8 cellular contexts compared by ENCODE assay signal in the genomic region with DNA sequence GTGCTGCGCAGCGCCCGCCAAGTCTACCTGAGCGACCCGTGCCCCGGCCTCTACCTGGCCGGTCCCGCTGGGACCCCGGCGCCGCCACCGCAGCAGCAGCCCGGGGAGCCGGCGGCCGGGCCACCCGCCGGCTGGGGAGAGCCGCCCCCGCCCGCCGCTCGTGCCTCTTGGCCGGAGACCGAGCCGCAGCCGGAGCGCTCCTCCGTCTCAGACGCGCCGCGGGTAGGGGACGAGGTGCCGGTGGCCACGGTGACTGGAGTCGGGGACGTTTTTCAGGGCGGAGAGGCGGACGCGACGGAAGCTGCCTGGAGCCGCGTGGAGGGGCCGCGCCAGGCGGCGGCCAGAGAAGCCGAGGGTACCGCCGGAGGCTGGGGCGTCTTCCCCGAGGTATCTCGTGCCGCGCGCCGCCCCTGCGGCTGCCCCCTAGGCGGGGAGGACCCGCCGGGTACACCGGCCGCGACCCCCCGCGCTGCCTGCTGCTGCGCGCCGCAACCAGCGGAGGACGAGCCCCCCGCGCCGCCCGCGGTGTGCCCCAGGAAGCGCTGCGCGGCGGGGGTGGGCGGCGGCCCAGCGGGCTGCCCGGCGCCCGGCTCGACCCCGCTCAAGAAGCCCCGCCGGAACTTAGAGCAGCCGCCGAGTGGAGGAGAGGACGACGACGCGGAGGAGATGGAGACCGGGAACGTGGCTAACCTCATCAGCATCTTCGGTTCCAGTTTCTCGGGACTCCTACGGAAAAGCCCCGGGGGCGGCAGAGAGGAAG. TPM values are rescaled to one million over a fixed set of nuclear protein-coding genes. Genes with fewer than 3 reads are reported as not detected.
DNase-seq lines count a peak whose midpoint lies in the region; ATAC-seq, FAIRE-seq and TF ChIP-seq lines count a peak whose summit lies in the region.

No MANE protein-coding gene starts in this region.

- TF ChIP-seq CTCF in brain (conservative IDR thresholded peaks at IDR 0.05) (no peak), right lobe of liver (IDR thresholded peaks at IDR 0.05) (no peak)

- H3K4me1 Mint-ChIP-seq in brain: peaks cover 52% of the 10 kb centered on the region
- peaks cover 29 to 69% of the 10 kb centered on the region in 2 donors for H3K4me1 Mint-ChIP-seq in stimulated activated naive B cell treated with anti-CD40 and anti-IgM and Interleukin-4, amounts not matched to agents 10 μg/mL and 1 μg/mL and 100 μg/mL, for 72 hours

- H3K36me3 Mint-ChIP-seq in brain: peaks cover 33% of the 10 kb centered on the region
- H3K36me3 Mint-ChIP-seq in stimulated activated naive B cell treated with anti-CD40 and anti-IgM and Interleukin-4, amounts not matched to agents 10 μg/mL and 1 μg/mL and 100 μg/mL, for 72 hours: peaks cover 40 to 54% of the 10 kb centered on the region in 2 donors

- H3K27me3 ChIP-seq in SJSA1 (replicated peaks): no peaks in the 10 kb centered on the region
- H3K27me3 ChIP-seq in right lobe of liver: no peaks in the 10 kb centered on the region

- DNase-seq in SJSA1 (ENCODE audit: low read depth in 1 of 2, low spot score in 2 of 2) (no peak), right lobe of liver (peak; percentile 56 to 70 (median 58)), urothelium cell line (ENCODE audit: low spot score) (no peak), SW 1271 (lab: John Stamatoyannopoulos, UW) (no peak)
- DNase-seq in stimulated activated naive B cell treated with anti-CD40 and anti-IgM and Interleukin-4, amounts not matched to agents 10 μg/mL and 1 μg/mL and 100 μg/mL, for 72 hours: peak; percentile 15

- peak overlapping the region; percentile 93 to 99 (median 98) for H3K27ac Mint-ChIP-seq in brain
- peak overlapping the region; percentile 99 for H3K27ac Mint-ChIP-seq in stimulated activated naive B cell treated with anti-CD40 and anti-IgM and Interleukin-4, amounts not matched to agents 10 μg/mL and 1 μg/mL and 100 μg/mL, for 72 hours

- H3K9me3 ChIP-seq in SJSA1 (replicated peaks) (no peaks in the 10 kb centered on the region), right lobe of liver (no peaks in the 10 kb centered on the region)

- peak; percentile 4 for ATAC-seq in GM18520 (IDR thresholded peaks at IDR 0.05; ENCODE audit: unreplicated experiment)
- ATAC-seq in HG02870 (IDR thresholded peaks at IDR 0.05; ENCODE audit: unreplicated experiment): peak; percentile 0
- ATAC-seq in right lobe of liver: peak in 1 of 4 donors; percentile 8
- ATAC-seq in stimulated activated naive B cell treated with anti-CD40 and anti-IgM and Interleukin-4, amounts not matched to agents 10 μg/mL and 1 μg/mL and 100 μg/mL, for 72 hours (replicated peaks): peak in 1 of 2 donors; percentile 2

- WGBS in right lobe of liver (ENCODE audit: insufficient coverage, low coverage, low lambda C conversion rate, missing lambda C conversion rate): 0% methylated on average over 16 of the region's 105 CpGs

- FAIRE-seq in urothelium cell line (lab: Jason Lieb, UNC): no peak

- peaks cover 56% of the 10 kb centered on the region for H3K36me3 ChIP-seq in SJSA1
- H3K36me3 ChIP-seq in right lobe of liver: no peaks in the 10 kb centered on the region

- H3K27me3 Mint-ChIP-seq in brain: peaks cover 26% of the 10 kb centered on the region
- no peaks in the 10 kb centered on the region for H3K27me3 Mint-ChIP-seq in stimulated activated naive B cell treated with anti-CD40 and anti-IgM and Interleukin-4, amounts not matched to agents 10 μg/mL and 1 μg/mL and 100 μg/mL, for 72 hours

- H3K27ac ChIP-seq in SJSA1 (peak overlapping the region; percentile 43), right lobe of liver (peak overlapping the region; percentile 65 to 92 (median 87))

- peaks cover 50% of the 10 kb centered on the region for H3K4me1 ChIP-seq in SJSA1 (replicated peaks)
- H3K4me1 ChIP-seq in right lobe of liver: peaks cover 0 to 29% (median 8%) of the 10 kb centered on the region in 4 donors

- peak overlapping the region; percentile 99 to 100 (median 100) for H3K4me3 Mint-ChIP-seq in brain
- peak overlapping the region; percentile 97 to 99 for H3K4me3 Mint-ChIP-seq in stimulated activated naive B cell treated with anti-CD40 and anti-IgM and Interleukin-4, amounts not matched to agents 10 μg/mL and 1 μg/mL and 100 μg/mL, for 72 hours

- intact Hi-C loops in right lobe of liver (cut with DNase I): loop anchor here (5.0 to 10.0 kb wide), 2 partner anchors 46 to 53 kb away; no protein-coding TSS in a partner anchor

- H3K9me3 Mint-ChIP-seq in brain: peaks cover 0 to 9% (median 0%) of the 10 kb centered on the region in 5 experiments
- H3K9me3 Mint-ChIP-seq in stimulated activated naive B cell treated with anti-CD40 and anti-IgM and Interleukin-4, amounts not matched to agents 10 μg/mL and 1 μg/mL and 100 μg/mL, for 72 hours: no peaks in the 10 kb centered on the region

- TF ChIP-seq POLR2A in right lobe of liver (IDR thresholded peaks at IDR 0.05): no peak

- H3K4me3 ChIP-seq in SJSA1: peak overlapping the region; percentile 86
- H3K4me3 ChIP-seq in right lobe of liver: peak overlapping the region; percentile 68 to 75 (median 74)

RNA-seq across cellular contexts. Expression of a gene that starts 0.7 kb away (rescaled TPM):
- 67.6 and 76.5 TPM in 2 replicates for total RNA-seq in SJSA1 (2014; rRNA removed; shearing (Covaris generic))
- polyA plus RNA-seq in brain (ENCODE audit: insufficient read depth, low read depth, low replicate concordance): 12.4 TPM
- total RNA-seq in right lobe of liver: 1 to 10 TPM; 2.0 to 6.2 (median 3.4) TPM

RNA-seq across cellular contexts. Expression of a gene that starts 55.4 kb away (rescaled TPM):
- 17.4 and 18.6 TPM in 2 replicates for total RNA-seq in SJSA1 (2014; rRNA removed; shearing (Covaris generic))
- 2.2 TPM for polyA plus RNA-seq in brain (ENCODE audit: insufficient read depth, low read depth, low replicate concordance)
- 10 to 100 TPM in 1 of 6 experiments, 1 to 10 TPM in 5; 5.6 to 11.6 (median 6.6) TPM for total RNA-seq in right lobe of liver

Comparison
In these comparisons a context has a peak if more than half of its experiments do, and no peak if none do; other contexts are left out.
1. DNase-seq: peak in right lobe of liver (3 of 3) and stimulated activated naive B cell treated with anti-CD40 and anti-IgM and Interleukin-4, amounts not matched to agents 10 μg/mL and 1 μg/mL and 100 μg/mL, for 72 hours (single experiment); none in SJSA1 (0 of 2), urothelium cell line (single experiment) and SW 1271 (0 of 2).